In the genomic region with DNA sequence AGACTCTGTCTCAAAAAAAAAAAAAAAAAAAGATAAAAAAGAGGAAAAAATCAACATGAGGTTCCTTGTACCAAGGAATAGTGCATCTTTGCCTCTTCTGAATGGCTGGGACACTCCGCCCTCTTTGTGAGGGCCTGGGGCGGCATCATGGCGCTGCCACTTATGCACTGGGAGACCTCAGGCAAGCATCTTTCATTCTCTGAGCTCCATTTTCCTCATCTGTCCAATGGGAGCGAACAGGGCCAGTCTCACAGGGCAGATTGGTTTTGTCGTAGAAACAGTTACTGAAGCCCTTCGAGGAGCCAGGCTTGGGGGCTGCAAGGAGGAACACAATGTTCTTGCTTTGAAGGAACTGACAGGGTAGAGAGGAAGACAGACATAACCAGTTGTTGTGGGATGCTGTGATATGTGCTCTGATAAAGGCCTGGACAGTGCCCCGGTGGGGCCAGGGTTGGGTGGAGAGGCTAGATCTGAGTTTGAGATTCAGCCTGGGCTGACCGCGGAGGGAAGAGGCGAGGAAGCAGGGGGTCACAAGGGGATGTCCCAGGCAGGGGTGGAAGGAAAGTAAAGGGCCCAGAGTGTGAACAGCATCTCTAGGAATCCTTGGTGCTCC, we compare ENCODE assay signal across 14 cellular contexts. TPM values are rescaled to one million over a fixed set of nuclear protein-coding genes. Genes with fewer than 3 reads are reported as not detected.
A peak's percentile ranks its signal among the peaks of the same experiment; 100 is the strongest.
DNase-seq lines count a peak whose midpoint lies in the region; ATAC-seq and TF ChIP-seq lines count a peak whose summit lies in the region.
"Had no signal": no experiment of that assay in that cellular context is flagged by ENCODE, and none has a peak within 500 bp of the region (broad histone marks: within the 10 kb centered on the region; RNA-seq: fewer than 3 reads in every experiment).

No MANE protein-coding gene starts in this region.

- no peak for TF ChIP-seq POLR2A in Peyer's patch (IDR thresholded peaks at IDR 0.05)
- TF ChIP-seq POLR2A in spleen (IDR thresholded peaks at IDR 0.05): no peak

- H3K27me3 Mint-ChIP-seq in CD8-positive, alpha-beta memory T cell: no peaks in the 10 kb centered on the region
- peaks cover 3 to 6% (median 6%) of the 10 kb centered on the region in 3 donors for H3K27me3 Mint-ChIP-seq in immature natural killer cell (ENCODE audit: low read depth in 3 of 3)
- H3K27me3 Mint-ChIP-seq: brain had no signal

- H3K9me3 ChIP-seq in CD8-positive, alpha-beta memory T cell (ENCODE audit: low read length): no peaks in the 10 kb centered on the region
- H3K9me3 ChIP-seq in Peyer's patch (no peaks in the 10 kb centered on the region), spleen (no peaks in the 10 kb centered on the region)

- no peak overlapping the region for H3K4me3 ChIP-seq in CD8-positive, alpha-beta memory T cell (ENCODE audit: low read length)
- H3K4me3 ChIP-seq in Peyer's patch (no peak overlapping the region), spleen (peak overlapping the region in 1 of 8 donors; percentile 28)

- CTCF ChIA-PET in CD8-positive, alpha-beta memory T cell (lab: Charles Lee): interaction anchor here (0.7 to 19.2 kb wide), 5 partner anchors 10 to 78 kb away, joined by 3 to 580 read pairs (median 4); no protein-coding TSS in a partner anchor
- CTCF ChIA-PET in GM10248 (lab: Yijun Ruan, JAX): interaction anchor here (0.7 to 2.5 kb wide), 3 partner anchors 9 to 16 kb away, joined by 3 to 9 read pairs (median 3); no protein-coding TSS in a partner anchor

- no peak for DNase-seq in CD8-positive, alpha-beta memory T cell
- DNase-seq in Peyer's patch: no peak
- DNase-seq in immature natural killer cell: peak in 1 of 3 donors; percentile 20
- no peak for DNase-seq in spleen
- DNase-seq in GM10248 (ENCODE audit: extremely low spot score): no peak
- no peak for DNase-seq in middle frontal gyrus (ENCODE audit: extremely low spot score, low spot score)
- DNase-seq: activated CD4-positive, alpha-beta T cell treated with anti-CD3 and anti-CD28 coated beads, Interleukin-2, amount 50 U/mL, for 48 hours; effector memory CD4-positive, alpha-beta T cell; NCI-H526 treated with DMSO at 0.1 percent for 48 hours; T-helper 9 cell had no signal

- H3K4me1 Mint-ChIP-seq in CD8-positive, alpha-beta memory T cell: peaks cover 25 to 58% (median 34%) of the 10 kb centered on the region in 3 donors
- peaks cover 57 to 62% of the 10 kb centered on the region in 2 donors for H3K4me1 Mint-ChIP-seq in immature natural killer cell

- 67 to 80% (median 75%) methylated on average over 10 of the region's 10 CpGs for WGBS in spleen, 5 donors

- POLR2A ChIA-PET in CD8-positive, alpha-beta memory T cell (lab: Charles Lee): interaction anchor here (0.7 kb wide), 3 partner anchors 9 to 402 kb away, joined by 3 to 6 read pairs (median 4); no protein-coding TSS in a partner anchor
- POLR2A ChIA-PET in GM10248 (lab: Yijun Ruan, JAX): interaction anchor here (0.5 to 0.7 kb wide), 2 partner anchors 14 to 352 kb away, joined by 5 to 6 read pairs; partner anchors contain the start of gene ZFP36L2

- H3K36me3 ChIP-seq in CD8-positive, alpha-beta memory T cell (ENCODE audit: insufficient read depth, low read length): no peaks in the 10 kb centered on the region
- no peaks in the 10 kb centered on the region for H3K36me3 ChIP-seq in Peyer's patch
- no peaks in the 10 kb centered on the region for H3K36me3 ChIP-seq in spleen

- no peak overlapping the region for H3K27ac ChIP-seq in CD8-positive, alpha-beta memory T cell (ENCODE audit: low read depth, low read length)
- peak overlapping the region in 3 of 4 donors; percentile 18 to 38 (median 28) for H3K27ac ChIP-seq in Peyer's patch
- peak overlapping the region in 7 of 8 donors; percentile 51 to 91 (median 70) for H3K27ac ChIP-seq in spleen
- H3K27ac ChIP-seq: KMS-11 had no signal

- intact Hi-C loops in spleen (cut with DNase I; ENCODE audit: low total_unique reads): no loop called here

- peaks cover 4 to 12% (median 5%) of the 10 kb centered on the region in 3 donors for H3K36me3 Mint-ChIP-seq in CD8-positive, alpha-beta memory T cell
- H3K36me3 Mint-ChIP-seq in immature natural killer cell: peaks cover 0 to 10% (median 5%) of the 10 kb centered on the region in 3 donors
- H3K36me3 Mint-ChIP-seq: brain had no signal

- no peaks in the 10 kb centered on the region for H3K9me3 Mint-ChIP-seq in CD8-positive, alpha-beta memory T cell
- H3K9me3 Mint-ChIP-seq in immature natural killer cell: peaks cover 0 to 3% (median 0%) of the 10 kb centered on the region in 6 donors

- H3K27ac Mint-ChIP-seq in CD8-positive, alpha-beta memory T cell: peak overlapping the region; percentile 2 to 86 (median 56)
- peak overlapping the region; percentile 75 to 95 (median 90) for H3K27ac Mint-ChIP-seq in immature natural killer cell

- H3K4me1 ChIP-seq in CD8-positive, alpha-beta memory T cell (ENCODE audit: insufficient read depth, low read length): peaks cover 23% of the 10 kb centered on the region
- peaks cover 0 to 17% (median under 1%) of the 10 kb centered on the region in 4 donors for H3K4me1 ChIP-seq in Peyer's patch
- H3K4me1 ChIP-seq in spleen: peaks cover 0 to 95% (median 42%) of the 10 kb centered on the region in 6 donors

- ATAC-seq in HG03280 (IDR thresholded peaks at IDR 0.05; ENCODE audit: unreplicated experiment): no peak
- ATAC-seq in GM18520 (IDR thresholded peaks at IDR 0.05; ENCODE audit: unreplicated experiment): no peak

- no peak overlapping the region for H3K4me3 Mint-ChIP-seq in CD8-positive, alpha-beta memory T cell
- peak overlapping the region in 4 of 5 donors; percentile 14 to 71 (median 52) for H3K4me3 Mint-ChIP-seq in immature natural killer cell
- H3K4me3 Mint-ChIP-seq: brain had no signal

- H3K27me3 ChIP-seq in CD8-positive, alpha-beta memory T cell (ENCODE audit: insufficient read depth, low read length, poor library complexity, severe bottlenecking): no peaks in the 10 kb centered on the region
- H3K27me3 ChIP-seq in Peyer's patch (no peaks in the 10 kb centered on the region), spleen (replicated peaks in 1 of 7) (no peaks in the 10 kb centered on the region)

- TF ChIP-seq CTCF in Peyer's patch (IDR thresholded peaks at IDR 0.05) (no peak), spleen (IDR thresholded peaks at IDR 0.05 in 8 of 11, conservative IDR thresholded peaks at IDR 0.05 in 3 of 11) (no peak), GM10248 (IDR thresholded peaks at IDR 0.05; ENCODE audit: control extremely low read depth, extremely low read depth, low read depth, missing control alignments) (no peak)

RNA-seq across cellular contexts. Expression of gene ZFP36L2, which starts 14.1 kb away (rescaled TPM):
- 10 to 100 TPM; 98.0 to 98.6 TPM for total RNA-seq in CD8-positive, alpha-beta memory T cell
- polyA plus RNA-seq in CD8-positive, alpha-beta memory T cell: 737 TPM
- total RNA-seq in Peyer's patch: 100 to 1,000 TPM in 3 of 4 donors, 10 to 100 TPM in 1; 90.4 to 227 (median 148) TPM
- polyA plus RNA-seq in immature natural killer cell: 100 to 1,000 TPM; 166 to 431 (median 274) TPM
- 100 to 1,000 TPM; 118 to 223 (median 131) TPM for total RNA-seq in spleen
- polyA plus RNA-seq in spleen: 100 to 1,000 TPM in 1 of 3 donors, 10 to 100 TPM in 2; 72.4 to 115 (median 91.0) TPM

Comparison
In these comparisons a context has a peak if more than half of its experiments do, and no peak if none do; other contexts are left out.
1. H3K4me3 Mint-ChIP-seq: peak in immature natural killer cell (4 of 5); none in CD8-positive, alpha-beta memory T cell (0 of 7).